1 cellular context compared by ENCODE assay signal in the genomic region with DNA sequence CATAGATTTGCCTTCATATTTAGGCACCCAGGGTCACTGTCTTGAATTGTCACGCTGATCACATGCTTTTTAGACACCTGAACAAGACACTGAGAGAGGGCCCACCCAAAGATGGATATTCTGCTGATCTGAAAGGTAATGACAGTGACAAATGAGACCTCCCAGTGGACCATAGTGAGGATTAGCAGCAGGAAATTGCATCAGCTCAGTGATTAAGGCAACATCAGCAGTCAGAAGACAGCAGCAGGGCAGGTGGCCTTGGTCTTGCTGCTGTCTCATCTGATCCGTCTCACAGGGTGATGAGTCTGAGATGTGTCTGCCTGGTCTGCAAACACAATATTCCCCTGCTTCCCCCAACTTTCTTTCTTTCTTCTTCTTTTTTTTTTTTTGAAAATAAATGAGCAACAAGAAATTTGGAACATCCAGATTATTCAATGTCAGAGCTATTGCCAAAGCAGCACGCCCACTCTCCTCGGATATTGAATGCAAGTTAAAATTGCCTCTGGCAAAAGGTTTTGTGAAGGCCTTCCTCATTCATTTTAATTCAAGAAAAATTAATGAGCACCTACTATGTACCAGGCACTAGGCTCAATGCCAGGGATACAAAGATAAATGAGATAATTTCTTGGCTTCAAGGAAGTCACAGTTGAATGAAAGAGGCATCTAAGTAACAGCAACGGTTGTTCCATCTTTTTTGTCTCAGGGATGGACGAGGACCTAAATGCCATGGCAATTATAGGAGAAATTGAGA.
TF ChIP-seq lines count a peak whose summit lies in the region.

No MANE protein-coding gene starts in this region.

TF ChIP-seq in WTC11, 78 proteins besides CTCF, POLR2A, EP300 and RAD21 (continued from another document):
- no peak for TF ChIP-seq ZNF671 (CRISPR knock-in tag; IDR thresholded peaks at IDR 0.05)
- TF ChIP-seq NR1H2 (CRISPR knock-in tag; IDR thresholded peaks at IDR 0.05): no peak
- TF ChIP-seq ZNF425 (CRISPR knock-in tag; conservative IDR thresholded peaks at IDR 0.05): no peak
